ENCODE assay signal across 8 cellular contexts in the genomic region with DNA sequence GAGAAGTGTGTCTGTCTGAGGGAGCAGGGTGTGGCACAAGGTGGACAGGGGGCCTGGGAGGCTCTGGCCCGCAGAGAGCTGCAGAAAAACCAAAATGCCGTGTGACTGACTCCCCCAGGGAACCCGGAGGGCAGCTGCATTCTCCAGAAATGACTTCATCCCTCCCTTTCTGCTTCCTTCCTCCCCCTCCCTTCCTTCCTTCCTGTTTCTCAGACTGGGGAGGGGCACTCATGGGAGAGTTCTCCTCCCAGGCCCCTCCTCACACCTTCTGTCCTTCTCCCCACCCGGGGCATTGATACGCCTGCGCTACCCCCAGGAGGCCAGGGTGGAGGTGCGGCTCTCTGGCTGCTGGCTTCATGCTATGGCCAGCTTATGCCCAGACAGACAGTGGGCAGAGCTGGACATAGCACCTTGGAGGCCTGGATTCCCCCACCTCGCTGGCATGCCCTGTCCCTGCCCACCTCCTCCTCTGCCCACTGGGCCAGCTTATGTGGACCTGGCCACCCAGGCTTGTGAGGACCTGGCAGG. TPM values are rescaled to one million over a fixed set of nuclear protein-coding genes. Genes with fewer than 3 reads are reported as not detected.
A peak's percentile ranks its signal among the peaks of the same experiment; 100 is the strongest.
DNase-seq lines count a peak whose midpoint lies in the region; ATAC-seq and TF ChIP-seq lines count a peak whose summit lies in the region.

No MANE protein-coding gene starts in this region.

- H3K36me3 ChIP-seq in esophagus (ENCODE audit: control insufficient read depth in 2 of 2, insufficient read depth in 2 of 2, low read length in 1 of 2) (no peaks in the 10 kb centered on the region), neural progenitor cell (no peaks in the 10 kb centered on the region)

- in situ Hi-C loops in SK-MEL-5 (cut with HindIII; ENCODE audit: low pct_unique_long_range_greater_than_20kb, low sequenced_read_pairs), result no loop called here

- no peaks in the 10 kb centered on the region for H4K20me1 ChIP-seq in neural progenitor cell (ENCODE audit: low read depth)

- H3K9ac ChIP-seq in neural progenitor cell, result no peak overlapping the region

- TF ChIP-seq CTCF in neural progenitor cell (IDR thresholded peaks at IDR 0.05), result no peak

- H3K4me3 ChIP-seq in esophagus (ENCODE audit: low read depth in 1 of 2, low read length in 2 of 2) (no peak overlapping the region), neural progenitor cell (no peak overlapping the region)

- H3K9me3 Mint-ChIP-seq in neural progenitor cell, result no peaks in the 10 kb centered on the region

- peaks cover 2% of the 10 kb centered on the region for H3K4me1 Mint-ChIP-seq in neural progenitor cell

- H3K79me2 ChIP-seq in neural progenitor cell (ENCODE audit: low read depth), result no peaks in the 10 kb centered on the region

- H3K9me3 ChIP-seq in esophagus (ENCODE audit: control insufficient read depth in 2 of 2, insufficient read depth in 1 of 2, low read depth in 1 of 2, low read length in 1 of 2), result no peaks in the 10 kb centered on the region
- no peaks in the 10 kb centered on the region for H3K9me3 ChIP-seq in neural progenitor cell (ENCODE audit: low read depth)

- no peaks in the 10 kb centered on the region for H3K36me3 Mint-ChIP-seq in neural progenitor cell

- H3K27me3 Mint-ChIP-seq in neural progenitor cell (ENCODE audit: insufficient read depth, low read depth), result peaks cover 7% of the 10 kb centered on the region

- no peaks in the 10 kb centered on the region for H3K27me3 ChIP-seq in esophagus (ENCODE audit: control insufficient read depth in 1 of 2, insufficient read depth in 2 of 2, low read length in 2 of 2)
- no peaks in the 10 kb centered on the region for H3K27me3 ChIP-seq in neural progenitor cell

- DNase-seq in H4 (ENCODE audit: low spot score), result peak; percentile 87
- DNase-seq in SK-MEL-5 (ENCODE audit: low read depth, low spot score), result peak; percentile 38
- peak; percentile 28 for DNase-seq in neural progenitor cell (ENCODE audit: low spot score)
- no peak for DNase-seq in DMS153 treated with DMSO at 0.1 percent for 48 hours (lab: John Stamatoyannopoulos, UW; ENCODE audit: unreplicated experiment)
- no peak for DNase-seq in NCI-H1694 treated with DMSO at 0.1 percent for 48 hours (lab: John Stamatoyannopoulos, UW)
- DNase-seq in activated CD4-positive, CD25-positive, alpha-beta regulatory T cell treated with anti-CD3 and anti-CD28 coated beads, Interleukin-2, amount 50 U/mL, for 72 hours, result no peak

- H3K4me1 ChIP-seq in esophagus (ENCODE audit: control insufficient read depth in 2 of 2, insufficient read depth in 2 of 2, low read length in 1 of 2) (peaks cover 15 to 16% of the 10 kb centered on the region in 2 donors), neural progenitor cell (peaks cover 5% of the 10 kb centered on the region)

- H3K4me2 ChIP-seq in neural progenitor cell, result no peak overlapping the region

- WGBS in esophagus, 2 donors, result 36 to 49% methylated on average over 8 of the region's 8 CpGs

- no peak overlapping the region for H3K27ac Mint-ChIP-seq in neural progenitor cell

- H3F3A ChIP-seq in neural progenitor cell (ENCODE audit: low read depth), result no peaks in the 10 kb centered on the region

- no peak overlapping the region for H3K4me3 Mint-ChIP-seq in neural progenitor cell

- peak overlapping the region; percentile 51 for H2AFZ ChIP-seq in neural progenitor cell (replicated peaks)

- no peak for ATAC-seq in HG02678 (IDR thresholded peaks at IDR 0.05; ENCODE audit: unreplicated experiment)

- H3K27ac ChIP-seq in esophagus (ENCODE audit: low read depth in 2 of 2, low read length in 1 of 2) (peak overlapping the region; percentile 63 to 64), neural progenitor cell (no peak overlapping the region)

RNA-seq across cellular contexts. Expression of a gene that starts 8.2 kb away (rescaled TPM):
- not detected in 2 replicates for total RNA-seq in H4 (2014; rRNA removed; shearing (Covaris generic))
- total RNA-seq in SK-MEL-5 (2014; rRNA removed; shearing (Covaris generic)), result not detected in 2 replicates
- not detected in 2 replicates for polyA plus RNA-seq in SK-MEL-5 (2015; cell fraction: cytosol; rRNA removed)
- polyA plus RNA-seq in SK-MEL-5 (2015; cell fraction: nucleus; rRNA removed), result not detected in 2 replicates
- polyA plus RNA-seq in esophagus, result 1 to 10 TPM in 1 of 2 donors, under 1 TPM in 1; 0.26 to 1.6 TPM
- total RNA-seq in neural progenitor cell (ENCODE audit: low replicate concordance), result not detected in 2 replicates

RNA-seq across cellular contexts. Expression of a gene that starts 37.5 kb away (rescaled TPM):
- 0.41 TPM in 1 of 2 replicates, not detected in the other for total RNA-seq in H4 (2014; rRNA removed; shearing (Covaris generic))
- 0.48 TPM in 1 of 2 replicates, not detected in the other for total RNA-seq in SK-MEL-5 (2014; rRNA removed; shearing (Covaris generic))
- 0.14 and 0.43 TPM in 2 replicates for polyA plus RNA-seq in SK-MEL-5 (2015; cell fraction: cytosol; rRNA removed)
- polyA plus RNA-seq in SK-MEL-5 (2015; cell fraction: nucleus; rRNA removed), result 0.16 and 1.1 TPM in 2 replicates
- polyA plus RNA-seq in esophagus, result 10 to 100 TPM; 32.4 to 58.4 TPM
- 1.2 TPM in 1 of 2 replicates, not detected in the other for total RNA-seq in neural progenitor cell (ENCODE audit: low replicate concordance)

Comparison
In these comparisons a context has a peak if more than half of its experiments do, and no peak if none do; other contexts are left out.
1. DNase-seq: peak in H4 (single experiment), SK-MEL-5 (single experiment) and neural progenitor cell (single experiment); none in DMS153 treated with DMSO at 0.1 percent for 48 hours (single experiment), NCI-H1694 treated with DMSO at 0.1 percent for 48 hours (single experiment) and activated CD4-positive, CD25-positive, alpha-beta regulatory T cell treated with anti-CD3 and anti-CD28 coated beads, Interleukin-2, amount 50 U/mL, for 72 hours (single experiment).